ENCODE assay signal across 1 cellular context in the genomic region with DNA sequence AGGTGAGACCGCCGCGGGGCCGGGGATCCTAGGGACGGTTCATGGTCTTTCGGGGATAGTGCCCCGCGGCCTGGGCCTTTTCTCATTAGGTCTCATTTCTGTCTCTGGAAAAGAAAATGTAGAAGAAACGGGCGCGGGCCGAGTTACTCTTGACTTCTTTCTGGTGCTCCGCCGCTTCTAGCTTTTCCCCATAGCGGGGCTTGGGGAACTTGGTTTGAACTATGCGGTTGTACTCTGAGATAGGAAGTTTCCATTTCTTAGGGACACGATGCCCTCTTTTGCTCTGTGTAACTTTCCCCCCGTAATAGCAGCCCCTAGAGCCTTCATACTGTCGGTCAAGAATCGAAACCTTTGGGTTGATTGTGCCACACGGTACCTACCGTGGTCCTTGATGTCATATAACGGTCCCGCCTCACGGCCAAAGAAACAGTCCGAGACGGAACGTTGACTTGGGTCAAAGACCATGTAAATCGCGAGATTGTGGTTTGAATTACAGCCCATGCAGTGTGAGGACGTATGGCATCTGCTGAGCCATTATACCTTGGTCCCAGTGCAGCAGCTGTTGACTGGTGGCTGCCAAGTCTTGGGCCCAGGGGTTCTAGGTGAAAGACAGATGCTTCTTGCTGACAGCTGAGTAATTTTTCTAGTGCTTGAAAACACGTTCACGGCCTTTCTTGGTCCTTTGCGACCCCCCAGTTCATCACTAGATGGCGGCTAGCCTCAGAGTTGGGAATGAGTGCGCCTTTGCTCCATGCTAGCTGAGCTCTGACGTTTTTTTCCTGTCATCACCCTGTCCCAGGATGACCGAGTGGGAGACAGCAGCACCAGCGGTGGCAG.
TF ChIP-seq lines count a peak whose summit lies in the region.

No MANE protein-coding gene starts in this region.

TF ChIP-seq in K562, 482 proteins besides CTCF, POLR2A, EP300 and RAD21 (continued from another document):
- TF ChIP-seq, protein P1, sequence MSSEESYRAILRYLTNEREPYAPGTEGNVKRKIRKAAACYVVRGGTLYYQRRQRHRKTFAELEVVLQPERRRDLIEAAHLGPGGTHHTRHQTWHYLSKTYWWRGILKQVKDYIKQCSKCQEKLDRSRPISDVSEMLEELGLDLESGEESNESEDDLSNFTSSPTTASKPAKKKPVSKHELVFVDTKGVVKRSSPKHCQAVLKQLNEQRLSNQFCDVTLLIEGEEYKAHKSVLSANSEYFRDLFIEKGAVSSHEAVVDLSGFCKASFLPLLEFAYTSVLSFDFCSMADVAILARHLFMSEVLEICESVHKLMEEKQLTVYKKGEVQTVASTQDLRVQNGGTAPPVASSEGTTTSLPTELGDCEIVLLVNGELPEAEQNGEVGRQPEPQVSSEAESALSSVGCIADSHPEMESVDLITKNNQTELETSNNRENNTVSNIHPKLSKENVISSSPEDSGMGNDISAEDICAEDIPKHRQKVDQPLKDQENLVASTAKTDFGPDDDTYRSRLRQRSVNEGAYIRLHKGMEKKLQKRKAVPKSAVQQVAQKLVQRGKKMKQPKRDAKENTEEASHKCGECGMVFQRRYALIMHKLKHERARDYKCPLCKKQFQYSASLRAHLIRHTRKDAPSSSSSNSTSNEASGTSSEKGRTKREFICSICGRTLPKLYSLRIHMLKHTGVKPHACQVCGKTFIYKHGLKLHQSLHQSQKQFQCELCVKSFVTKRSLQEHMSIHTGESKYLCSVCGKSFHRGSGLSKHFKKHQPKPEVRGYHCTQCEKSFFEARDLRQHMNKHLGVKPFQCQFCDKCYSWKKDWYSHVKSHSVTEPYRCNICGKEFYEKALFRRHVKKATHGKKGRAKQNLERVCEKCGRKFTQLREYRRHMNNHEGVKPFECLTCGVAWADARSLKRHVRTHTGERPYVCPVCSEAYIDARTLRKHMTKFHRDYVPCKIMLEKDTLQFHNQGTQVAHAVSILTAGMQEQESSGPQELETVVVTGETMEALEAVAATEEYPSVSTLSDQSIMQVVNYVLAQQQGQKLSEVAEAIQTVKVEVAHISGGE (CRISPR knock-in tag; IDR thresholded peaks at IDR 0.05): peak in 1 of 3 experiments; percentile 36; a peak in 1 of 6 replicates
- no peak for TF ChIP-seq LCOR (CRISPR knock-in tag; IDR thresholded peaks at IDR 0.05)
- TF ChIP-seq XRCC4 (IDR thresholded peaks at IDR 0.05; ENCODE audit: extremely low read depth, insufficient read depth, insufficient read length): no peak
- no peak for TF ChIP-seq ATF1 (CRISPR knock-in tag; IDR thresholded peaks at IDR 0.05)
- TF ChIP-seq ATF1 (tag; IDR thresholded peaks at IDR 0.05): peak; percentile 80
- no peak for TF ChIP-seq ZNF444 (CRISPR knock-in tag; IDR thresholded peaks at IDR 0.05)
- TF ChIP-seq HLTF (IDR thresholded peaks at IDR 0.05): 0 out of 2 replicates have a peak, but pooled peaks have one; percentile 12
- TF ChIP-seq ILF3 (IDR thresholded peaks at IDR 0.05; ENCODE audit: borderline replicate concordance): no peak
- no peak for TF ChIP-seq RBM22 (IDR thresholded peaks at IDR 0.05; ENCODE audit: low read depth, low read length, poor library complexity, severe bottlenecking)
- no peak for TF ChIP-seq FOXP1 (CRISPR knock-in tag; IDR thresholded peaks at IDR 0.05)
- TF ChIP-seq TAF7 (tag; IDR thresholded peaks at IDR 0.05): no peak
- TF ChIP-seq SOX6 (IDR thresholded peaks at IDR 0.05): no peak
- no peak for TF ChIP-seq TEAD1 (CRISPR knock-in tag; IDR thresholded peaks at IDR 0.05)
- 0 out of 2 replicates have a peak, but pooled peaks have one; percentile 9 for TF ChIP-seq HNRNPL (IDR thresholded peaks at IDR 0.05; ENCODE audit: low read depth, low read length)
- TF ChIP-seq SREBF1 (IDR thresholded peaks at IDR 0.05; ENCODE audit: borderline replicate concordance, low read depth, low read length): no peak
- TF ChIP-seq CREB1 (IDR thresholded peaks at IDR 0.05): no peak
- no peak for TF ChIP-seq CREB1 (CRISPR knock-in tag; IDR thresholded peaks at IDR 0.05)
- peak; percentile 63; the same call in 1 of the 2 replicates for TF ChIP-seq SP1 (CRISPR knock-in tag; IDR thresholded peaks at IDR 0.05)
- no peak for TF ChIP-seq ZFX (CRISPR knock-in tag; IDR thresholded peaks at IDR 0.05)
- TF ChIP-seq MTA3 (IDR thresholded peaks at IDR 0.05; ENCODE audit: borderline replicate concordance): no peak
- TF ChIP-seq GTF2A2 (tag; IDR thresholded peaks at IDR 0.05): 0 out of 2 replicates have a peak, but pooled peaks have one; percentile 71
- TF ChIP-seq SMC3 (conservative IDR thresholded peaks at IDR 0.05; ENCODE audit: insufficient read depth, low read depth, low read length): 0 out of 2 replicates have a peak, but pooled peaks have one; percentile 7
- TF ChIP-seq, protein P2, sequence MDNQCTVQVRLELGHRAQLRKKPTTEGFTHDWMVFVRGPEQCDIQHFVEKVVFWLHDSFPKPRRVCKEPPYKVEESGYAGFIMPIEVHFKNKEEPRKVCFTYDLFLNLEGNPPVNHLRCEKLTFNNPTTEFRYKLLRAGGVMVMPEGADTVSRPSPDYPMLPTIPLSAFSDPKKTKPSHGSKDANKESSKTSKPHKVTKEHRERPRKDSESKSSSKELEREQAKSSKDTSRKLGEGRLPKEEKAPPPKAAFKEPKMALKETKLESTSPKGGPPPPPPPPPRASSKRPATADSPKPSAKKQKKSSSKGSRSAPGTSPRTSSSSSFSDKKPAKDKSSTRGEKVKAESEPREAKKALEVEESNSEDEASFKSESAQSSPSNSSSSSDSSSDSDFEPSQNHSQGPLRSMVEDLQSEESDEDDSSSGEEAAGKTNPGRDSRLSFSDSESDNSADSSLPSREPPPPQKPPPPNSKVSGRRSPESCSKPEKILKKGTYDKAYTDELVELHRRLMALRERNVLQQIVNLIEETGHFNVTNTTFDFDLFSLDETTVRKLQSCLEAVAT (IDR thresholded peaks at IDR 0.05): 0 out of 4 replicates have a peak, but pooled peaks of 1 of the 2 experiments have one; percentile 13
- TF ChIP-seq PHF8 (IDR thresholded peaks at IDR 0.05; ENCODE audit: borderline replicate concordance, low read length): peak; percentile 66
- no peak for TF ChIP-seq ZNF644 (tag; IDR thresholded peaks at IDR 0.05; ENCODE audit: low read depth)
- TF ChIP-seq ETV5 (CRISPR knock-in tag; IDR thresholded peaks at IDR 0.05; ENCODE audit: low read depth): no peak
- peak; percentile 14; the same call in 1 of the 2 replicates for TF ChIP-seq ZEB2 (IDR thresholded peaks at IDR 0.05)
- no peak for TF ChIP-seq ELF2 (CRISPR knock-in tag; IDR thresholded peaks at IDR 0.05)
- no peak for TF ChIP-seq SRSF3 (IDR thresholded peaks at IDR 0.05; ENCODE audit: insufficient read depth, low read length)
- TF ChIP-seq ZBTB17 (CRISPR knock-in tag; IDR thresholded peaks at IDR 0.05): no peak
- TF ChIP-seq GABPA (tag; conservative IDR thresholded peaks at IDR 0.05; ENCODE audit: low read depth): peak; percentile 89
- TF ChIP-seq CSDE1 (IDR thresholded peaks at IDR 0.05): no peak
- TF ChIP-seq, protein P3, sequence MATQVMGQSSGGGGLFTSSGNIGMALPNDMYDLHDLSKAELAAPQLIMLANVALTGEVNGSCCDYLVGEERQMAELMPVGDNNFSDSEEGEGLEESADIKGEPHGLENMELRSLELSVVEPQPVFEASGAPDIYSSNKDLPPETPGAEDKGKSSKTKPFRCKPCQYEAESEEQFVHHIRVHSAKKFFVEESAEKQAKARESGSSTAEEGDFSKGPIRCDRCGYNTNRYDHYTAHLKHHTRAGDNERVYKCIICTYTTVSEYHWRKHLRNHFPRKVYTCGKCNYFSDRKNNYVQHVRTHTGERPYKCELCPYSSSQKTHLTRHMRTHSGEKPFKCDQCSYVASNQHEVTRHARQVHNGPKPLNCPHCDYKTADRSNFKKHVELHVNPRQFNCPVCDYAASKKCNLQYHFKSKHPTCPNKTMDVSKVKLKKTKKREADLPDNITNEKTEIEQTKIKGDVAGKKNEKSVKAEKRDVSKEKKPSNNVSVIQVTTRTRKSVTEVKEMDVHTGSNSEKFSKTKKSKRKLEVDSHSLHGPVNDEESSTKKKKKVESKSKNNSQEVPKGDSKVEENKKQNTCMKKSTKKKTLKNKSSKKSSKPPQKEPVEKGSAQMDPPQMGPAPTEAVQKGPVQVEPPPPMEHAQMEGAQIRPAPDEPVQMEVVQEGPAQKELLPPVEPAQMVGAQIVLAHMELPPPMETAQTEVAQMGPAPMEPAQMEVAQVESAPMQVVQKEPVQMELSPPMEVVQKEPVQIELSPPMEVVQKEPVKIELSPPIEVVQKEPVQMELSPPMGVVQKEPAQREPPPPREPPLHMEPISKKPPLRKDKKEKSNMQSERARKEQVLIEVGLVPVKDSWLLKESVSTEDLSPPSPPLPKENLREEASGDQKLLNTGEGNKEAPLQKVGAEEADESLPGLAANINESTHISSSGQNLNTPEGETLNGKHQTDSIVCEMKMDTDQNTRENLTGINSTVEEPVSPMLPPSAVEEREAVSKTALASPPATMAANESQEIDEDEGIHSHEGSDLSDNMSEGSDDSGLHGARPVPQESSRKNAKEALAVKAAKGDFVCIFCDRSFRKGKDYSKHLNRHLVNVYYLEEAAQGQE (CRISPR knock-in tag; IDR thresholded peaks at IDR 0.05; ENCODE audit: low read depth): no peak
- TF ChIP-seq GTF2E2 (tag; IDR thresholded peaks at IDR 0.05): peak; percentile 1; the same call in 1 of the 2 replicates
TF ChIP-seq in K562: peak in this region for 32.
